8 cellular contexts compared by ENCODE assay signal in genomic region chr19:43595999-43596841, GRCh38. TPM values are rescaled to one million over a fixed set of nuclear protein-coding genes. Genes with fewer than 3 reads are reported as not detected.
DNase-seq lines count a peak whose midpoint lies in the region; ATAC-seq and FAIRE-seq lines count a peak whose summit lies in the region.

TSS of gene IRGQ (minus strand) at chr19:43596134. CDS start at chr19:43595338, 796 bp downstream.
TSS of gene ZNF576 (plus strand) at chr19:43596595. CDS start at chr19:43597109, 514 bp downstream.

- DNase-seq in DMS79 (lab: John Stamatoyannopoulos, UW) (peak; percentile 99), RCC 7860 (ENCODE audit: low spot score) (peak; percentile 98)
- DNase-seq in activated T-cell treated with anti-CD3 and anti-CD28 coated beads, Interleukin-2, amount 50 U/mL, for 72 hours = peak; percentile 100
- peak; percentile 100 for DNase-seq in stimulated activated CD8-positive, alpha-beta memory T cell treated with anti-CD3 and anti-CD28 coated beads, Interleukin-7, amount 100 ng/mL, for 24 hours (ENCODE audit: low read depth)

- FAIRE-seq in RCC 7860 (lab: Jason Lieb, UNC) = peak; percentile 91

- H3K27me3 ChIP-seq in muscle layer of colon (ENCODE audit: control insufficient read depth in 1 of 2, insufficient read depth in 2 of 2, low read length in 2 of 2) = no peaks in the 10 kb centered on the region

- H3K9ac ChIP-seq in muscle layer of colon (ENCODE audit: low read length) = peak within 1 kb of the TSS; percentile 88

- H3K9me3 ChIP-seq in KOPT-K1 (ENCODE audit: insufficient read depth, low read length, poor library complexity, severe bottlenecking) (no peaks in the 10 kb centered on the region), muscle layer of colon (ENCODE audit: low read length) (no peaks in the 10 kb centered on the region)

- peaks cover 33% of the 10 kb centered on the region for H3K4me1 ChIP-seq in muscle layer of colon (ENCODE audit: insufficient read depth, low read length)

- peak within 1 kb of the TSS; percentile 100 for H3K27ac Mint-ChIP-seq in activated T-cell treated with anti-CD3 and anti-CD28 coated beads, Interleukin-2, amount 50 U/mL, for 72 hours

- no peaks in the 10 kb centered on the region for H3K9me3 Mint-ChIP-seq in activated T-cell treated with anti-CD3 and anti-CD28 coated beads, Interleukin-2, amount 50 U/mL, for 72 hours

- peak within 1 kb of the TSS; percentile 98 to 99 for H3K4me3 Mint-ChIP-seq in activated T-cell treated with anti-CD3 and anti-CD28 coated beads, Interleukin-2, amount 50 U/mL, for 72 hours

- peaks cover 6 to 15% of the 10 kb centered on the region in 2 donors for H3K36me3 Mint-ChIP-seq in activated T-cell treated with anti-CD3 and anti-CD28 coated beads, Interleukin-2, amount 50 U/mL, for 72 hours (ENCODE audit: insufficient read depth in 2 of 2)

- peak within 1 kb of the TSS; percentile 77 to 88 for H3K4me3 ChIP-seq in muscle layer of colon (ENCODE audit: low read depth in 1 of 2, low read length in 2 of 2)

- peak; percentile 84 for ATAC-seq in GM21786 (IDR thresholded peaks at IDR 0.05; ENCODE audit: unreplicated experiment)
- ATAC-seq in activated T-cell treated with anti-CD3 and anti-CD28 coated beads, Interleukin-2, amount 50 U/mL, for 72 hours (replicated peaks in 1 of 2) = peak; percentile 84 to 87
- ATAC-seq in esophagus mucosa = peak; percentile 91

- peaks cover 35% of the 10 kb centered on the region for H3K4me1 Mint-ChIP-seq in activated T-cell treated with anti-CD3 and anti-CD28 coated beads, Interleukin-2, amount 50 U/mL, for 72 hours (ENCODE audit: low read depth)

- peak within 1 kb of the TSS; percentile 86 for H3K27ac ChIP-seq in KOPT-K1 (ENCODE audit: low read depth, low read length, poor library complexity, severe bottlenecking)
- peak within 1 kb of the TSS; percentile 98 for H3K27ac ChIP-seq in muscle layer of colon (ENCODE audit: low read depth, low read length)

- H3K36me3 ChIP-seq in KOPT-K1 (ENCODE audit: insufficient read depth, low read length) (peaks cover 62% of the 10 kb centered on the region), muscle layer of colon (ENCODE audit: insufficient read depth, low read length) (peaks cover 31% of the 10 kb centered on the region)

- no peaks in the 10 kb centered on the region for H3K27me3 Mint-ChIP-seq in activated T-cell treated with anti-CD3 and anti-CD28 coated beads, Interleukin-2, amount 50 U/mL, for 72 hours (ENCODE audit: low read depth)

RNA-seq across cellular contexts. Expression of gene IRGQ, which starts in this region (rescaled TPM):
- total RNA-seq in activated T-cell treated with anti-CD3 and anti-CD28 coated beads, Interleukin-2, amount 50 U/mL, for 72 hours = 10 to 100 TPM; 13.6 to 16.6 TPM
- 10.5 TPM for total RNA-seq in esophagus mucosa

RNA-seq across cellular contexts. Expression of gene ZNF576, which starts in this region (rescaled TPM):
- total RNA-seq in activated T-cell treated with anti-CD3 and anti-CD28 coated beads, Interleukin-2, amount 50 U/mL, for 72 hours = 10 to 100 TPM; 10.0 to 11.8 TPM
- total RNA-seq in esophagus mucosa = 12.4 TPM

Comparison
In these comparisons a context has a peak if more than half of its experiments do, and no peak if none do; other contexts are left out.
1. Peak in every context shown above with its lines: DNase-seq, ATAC-seq, H3K4me3 ChIP-seq and H3K27ac ChIP-seq.